13 cellular contexts compared by ENCODE assay signal in genomic region chr21:43600642-43601397, GRCh38. TPM values are rescaled to one million over a fixed set of nuclear protein-coding genes. Genes with fewer than 3 reads are reported as not detected.
DNase-seq lines count a peak whose midpoint lies in the region; ATAC-seq and TF ChIP-seq lines count a peak whose summit lies in the region.
"Had no signal": no experiment of that assay in that cellular context is flagged by ENCODE, and none has a peak within 500 bp of the region (broad histone marks: within the 10 kb centered on the region; RNA-seq: fewer than 3 reads in every experiment).

No MANE protein-coding gene starts in this region.

- H3K27me3 ChIP-seq in brain microvascular endothelial cell (replicated peaks), result no peaks in the 10 kb centered on the region
- H3K27me3 ChIP-seq: neural progenitor cell had no signal

- ATAC-seq in GM21529 (IDR thresholded peaks at IDR 0.05; ENCODE audit: unreplicated experiment) (no peak), left ventricle myocardium superior (no peak), HG02970 (IDR thresholded peaks at IDR 0.05; ENCODE audit: low FRiP score, unreplicated experiment) (no peak)
- ATAC-seq: stimulated activated naive CD8-positive, alpha-beta T cell treated with anti-CD3 and anti-CD28 coated beads, Interleukin-15, amount 100 ng/mL, for 72 hours had no signal

- H3K27ac Mint-ChIP-seq in nephron, result peak overlapping the region in 2 of 3 experiments; percentile 11 to 62
- H3K27ac Mint-ChIP-seq: neural progenitor cell; stimulated activated naive CD8-positive, alpha-beta T cell treated with anti-CD3 and anti-CD28 coated beads, Interleukin-15, amount 100 ng/mL, for 72 hours had no signal

- no peak overlapping the region for H3K4me3 ChIP-seq in brain microvascular endothelial cell (ENCODE audit: low read depth, low read length)
- H3K4me3 ChIP-seq: neural progenitor cell had no signal

- peak overlapping the region; percentile 97 for H3K27ac ChIP-seq in brain microvascular endothelial cell
- H3K27ac ChIP-seq: neural progenitor cell had no signal

- H3K36me3 Mint-ChIP-seq in nephron (ENCODE audit: low read depth), result no peaks in the 10 kb centered on the region
- H3K36me3 Mint-ChIP-seq: neural progenitor cell had no signal

- in situ Hi-C loops in brain microvascular endothelial cell (cut with HindIII; ENCODE audit: low pct_ligation_motif_present, low sequenced_read_pairs), result no loop called here

- no peaks in the 10 kb centered on the region for H3K36me3 ChIP-seq in brain microvascular endothelial cell (replicated peaks)
- H3K36me3 ChIP-seq: neural progenitor cell had no signal

- no peaks in the 10 kb centered on the region for H3K27me3 Mint-ChIP-seq in nephron (ENCODE audit: low read depth)
- H3K27me3 Mint-ChIP-seq: stimulated activated naive CD8-positive, alpha-beta T cell treated with anti-CD3 and anti-CD28 coated beads, Interleukin-15, amount 100 ng/mL, for 72 hours had no signal

- intact Hi-C loops in left ventricle myocardium superior (cut with micrococcal nuclease), result loop anchor here (5.0 kb wide), 1 partner anchor 41 kb away; no protein-coding TSS in a partner anchor

- no peak for TF ChIP-seq CTCF in brain microvascular endothelial cell (IDR thresholded peaks at IDR 0.05; ENCODE audit: low read depth, low read length, missing control alignments)
- no peak for TF ChIP-seq CTCF in nephron (IDR thresholded peaks at IDR 0.05; ENCODE audit: unreplicated experiment in 3 of 3)

- no peaks in the 10 kb centered on the region for H3K9me3 Mint-ChIP-seq in nephron
- H3K9me3 Mint-ChIP-seq: neural progenitor cell; stimulated activated naive CD8-positive, alpha-beta T cell treated with anti-CD3 and anti-CD28 coated beads, Interleukin-15, amount 100 ng/mL, for 72 hours had no signal

- DNase-seq in GM04503 (ENCODE audit: low read depth) (peak; percentile 68), NCI-H2171 (lab: John Stamatoyannopoulos, UW) (peak; percentile 79), brain microvascular endothelial cell (peak; percentile 93), SIG-M5 treated with dmso at 0.1 percent for 504 hours (lab: John Stamatoyannopoulos, UW; ENCODE audit: unreplicated experiment) (no peak), left ventricle myocardium superior (no peak)
- DNase-seq: activated gamma-delta T cell; DND-41; stimulated activated CD4-positive, alpha-beta T cell treated with anti-CD3 and anti-CD28 coated beads, Interleukin-2, amount 100 ng/mL, for 24 hours; stimulated activated naive CD8-positive, alpha-beta T cell treated with anti-CD3 and anti-CD28 coated beads, Interleukin-15, amount 100 ng/mL, for 72 hours had no signal

- H3K4me1 Mint-ChIP-seq in nephron, result peaks cover 19% of the 10 kb centered on the region
- H3K4me1 Mint-ChIP-seq: stimulated activated naive CD8-positive, alpha-beta T cell treated with anti-CD3 and anti-CD28 coated beads, Interleukin-15, amount 100 ng/mL, for 72 hours had no signal

- no peak overlapping the region for H3K4me3 Mint-ChIP-seq in nephron
- H3K4me3 Mint-ChIP-seq: neural progenitor cell; stimulated activated naive CD8-positive, alpha-beta T cell treated with anti-CD3 and anti-CD28 coated beads, Interleukin-15, amount 100 ng/mL, for 72 hours had no signal

RNA-seq across cellular contexts. Expression of gene HSF2BP, which starts 58.5 kb away (rescaled TPM):
- total RNA-seq in left ventricle myocardium superior, result not detected

RNA-seq across cellular contexts. Expression of gene RRP1B, which starts 58.5 kb away (rescaled TPM):
- 9.9 TPM for total RNA-seq in left ventricle myocardium superior

Comparison
In these comparisons a context has a peak if more than half of its experiments do, and no peak if none do; other contexts are left out.
1. DNase-seq: peak in GM04503 (single experiment), NCI-H2171 (single experiment) and brain microvascular endothelial cell (single experiment); none in SIG-M5 treated with dmso at 0.1 percent for 504 hours (single experiment) and left ventricle myocardium superior (single experiment).